2 cellular contexts compared by ENCODE assay signal in the genomic region with DNA sequence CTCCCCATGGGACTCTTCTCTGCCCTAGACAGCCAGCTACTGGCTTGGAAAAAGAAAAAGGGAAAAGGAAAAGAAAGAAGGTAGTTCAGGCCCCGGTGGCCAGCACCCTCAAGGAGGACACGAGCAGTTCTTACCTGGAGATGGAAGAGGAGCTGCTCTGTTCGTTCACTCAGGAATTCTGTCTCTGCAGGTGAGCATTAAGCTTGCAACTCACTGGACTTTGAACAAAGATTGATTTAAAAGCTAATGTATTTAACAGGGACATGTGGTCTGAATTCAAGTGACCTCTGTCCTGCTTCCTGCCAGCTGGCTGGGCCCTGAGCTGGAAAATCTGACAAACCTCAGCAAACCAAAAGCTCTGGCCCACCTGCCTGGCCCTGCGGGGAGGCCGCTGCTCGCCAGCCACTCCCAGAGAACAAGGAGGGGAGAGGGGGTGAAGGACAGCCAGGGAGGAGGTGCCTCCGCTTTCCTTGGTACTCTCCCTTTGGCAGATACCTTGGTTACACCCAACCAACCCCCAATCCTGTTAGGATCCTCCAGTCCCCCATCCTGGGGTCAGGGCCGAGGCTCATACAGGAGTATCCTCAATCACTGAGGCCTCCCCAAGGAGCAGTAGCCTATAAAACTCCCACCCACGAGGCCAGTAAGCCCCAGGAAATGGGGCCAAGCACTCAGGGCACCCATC.
TF ChIP-seq lines count a peak whose summit lies in the region.

A gene (minus strand): TSS at position 186 of the 685 bp plus-strand sequence. CDS start 19,347 bp downstream, outside the sequence.

TF ChIP-seq in H1, 55 proteins besides CTCF, POLR2A, EP300 and RAD21 (continued from another document):
- TF ChIP-seq KDM1A (IDR thresholded peaks at IDR 0.05; ENCODE audit: borderline replicate concordance, low read length) (no peak), JUND (IDR thresholded peaks at IDR 0.05; ENCODE audit: low read length) (no peak), SP2 (IDR thresholded peaks at IDR 0.05; ENCODE audit: low read length) (no peak), CTBP2 (IDR thresholded peaks at IDR 0.05; ENCODE audit: borderline replicate concordance, insufficient read depth, insufficient read length, low read length) (no peak), POLR2AphosphoS5 (IDR thresholded peaks at IDR 0.05; ENCODE audit: low read depth, low read length) (no peak), SAP30 (IDR thresholded peaks at IDR 0.05; ENCODE audit: insufficient read depth, insufficient replicate concordance, low read length) (no peak), HDAC2 (IDR thresholded peaks at IDR 0.05; ENCODE audit: borderline replicate concordance in 1 of 2, low read depth in 2 of 2, low read length in 2 of 2) (no peak), TAF7 (optimal IDR thresholded peaks at IDR 0.05; ENCODE audit: borderline replicate concordance, low read depth, low read length) (no peak), KDM5A (IDR thresholded peaks at IDR 0.05; ENCODE audit: low read length) (no peak), TBP (IDR thresholded peaks at IDR 0.05; ENCODE audit: low read depth, low read length) (no peak), RFX5 (IDR thresholded peaks at IDR 0.05; ENCODE audit: borderline replicate concordance, low read depth, low read length) (no peak), BRCA1 (IDR thresholded peaks at IDR 0.05; ENCODE audit: low read depth, low read length) (no peak), BCL11A (IDR thresholded peaks at IDR 0.05; ENCODE audit: low read depth in 2 of 2, low read length in 2 of 2) (no peak), FOSL1 (IDR thresholded peaks at IDR 0.05; ENCODE audit: insufficient read depth, low read depth, low read length) (no peak), NANOG (IDR thresholded peaks at IDR 0.05; ENCODE audit: insufficient read depth, low read depth, low read length, poor library complexity, severe bottlenecking) (no peak)

TF ChIP-seq in HEK293T, 16 proteins besides CTCF, POLR2A, EP300 and RAD21 (continued from another document):
- TF ChIP-seq SP1 (IDR thresholded peaks at IDR 0.05) (no peak), NFRKB (IDR thresholded peaks at IDR 0.05) (no peak)
